Comparison of ENCODE assay signal across 17 cellular contexts in genomic region chr12:25202139-25202538, GRCh38. TPM values are rescaled to one million over a fixed set of nuclear protein-coding genes. Genes with fewer than 3 reads are reported as not detected.
"Had no signal": no experiment of that assay in that cellular context is flagged by ENCODE, and none has a peak within 500 bp of the region (broad histone marks: within the 10 kb centered on the region; RNA-seq: fewer than 3 reads in every experiment).

No MANE protein-coding gene starts in this region.

- DNase-seq: activated CD4-positive, alpha-beta T cell treated with anti-CD3 and anti-CD28 coated beads, Interleukin-2, amount 10 ng/mL, durations not matched to agents 24 days and 14 days; activated CD8-positive, alpha-beta memory T cell treated with anti-CD3 and anti-CD28 coated beads, Interleukin-2, amount 50 U/mL, for 48 hours; activated CD8-positive, alpha-beta T cell treated with anti-CD3 and anti-CD28 coated beads, Interleukin-2, amount 10 ng/mL, durations not matched to agents 7 days and 5 days; activated naive CD4-positive, alpha-beta T cell treated with anti-CD3 and anti-CD28 coated beads for 36 hours; body of pancreas; caudate nucleus; colonic mucosa; esophagus squamous epithelium; islet precursor cell; left ventricle myocardium inferior; mesendoderm; sigmoid colon; stimulated activated CD4-positive, alpha-beta T cell treated with anti-CD3 and anti-CD28 coated beads, Interleukin-1b, Interleukin-23, amount 100 ng/mL, for 48 hours; T-helper 2 cell had no signal

- H3K27ac Mint-ChIP-seq: activated CD4-positive, alpha-beta T cell treated with anti-CD3 and anti-CD28 coated beads, Interleukin-2, amount 10 ng/mL, durations not matched to agents 24 days and 14 days; activated CD8-positive, alpha-beta T cell treated with anti-CD3 and anti-CD28 coated beads, Interleukin-2, amount 10 ng/mL, durations not matched to agents 7 days and 5 days; activated naive CD4-positive, alpha-beta T cell treated with anti-CD3 and anti-CD28 coated beads for 36 hours had no signal

- H3K27ac ChIP-seq: body of pancreas, colonic mucosa, esophagus squamous epithelium, hepatocyte, left ventricle myocardium inferior, sigmoid colon had no signal

- ATAC-seq: activated CD8-positive, alpha-beta T cell treated with anti-CD3 and anti-CD28 coated beads, Interleukin-2, amount 10 ng/mL, durations not matched to agents 7 days and 5 days; body of pancreas had no signal

- H3K4me3 Mint-ChIP-seq: activated CD4-positive, alpha-beta T cell treated with anti-CD3 and anti-CD28 coated beads, Interleukin-2, amount 10 ng/mL, durations not matched to agents 24 days and 14 days; activated CD8-positive, alpha-beta T cell treated with anti-CD3 and anti-CD28 coated beads, Interleukin-2, amount 10 ng/mL, durations not matched to agents 7 days and 5 days; activated naive CD4-positive, alpha-beta T cell treated with anti-CD3 and anti-CD28 coated beads for 36 hours had no signal

- H3K4me1 ChIP-seq: colonic mucosa, sigmoid colon had no signal

- H3K36me3 ChIP-seq: colonic mucosa had no signal

- H3K4me3 ChIP-seq: body of pancreas, colonic mucosa, esophagus squamous epithelium, hepatocyte, left ventricle myocardium inferior, sigmoid colon had no signal

- H3K9me3 ChIP-seq: body of pancreas, colonic mucosa, esophagus squamous epithelium, left ventricle myocardium inferior, sigmoid colon had no signal

- H3K27me3 Mint-ChIP-seq: activated CD4-positive, alpha-beta T cell treated with anti-CD3 and anti-CD28 coated beads, Interleukin-2, amount 10 ng/mL, durations not matched to agents 24 days and 14 days had no signal

- H3K27me3 ChIP-seq: body of pancreas, colonic mucosa, esophagus squamous epithelium, hepatocyte, sigmoid colon had no signal

- H3K9me3 Mint-ChIP-seq: activated CD4-positive, alpha-beta T cell treated with anti-CD3 and anti-CD28 coated beads, Interleukin-2, amount 10 ng/mL, durations not matched to agents 24 days and 14 days; activated naive CD4-positive, alpha-beta T cell treated with anti-CD3 and anti-CD28 coated beads for 36 hours had no signal

RNA-seq across cellular contexts. Expression of gene DNAI7, which starts 7.2 kb away (rescaled TPM):
- total RNA-seq: activated CD4-positive, alpha-beta T cell treated with anti-CD3 and anti-CD28 coated beads, Interleukin-2, amount 10 ng/mL, durations not matched to agents 24 days and 14 days; colonic mucosa; esophagus squamous epithelium; fibroblast of villous mesenchyme; glomerular endothelial cell; hepatocyte had no signal
- polyA plus RNA-seq: hepatocyte had no signal
